ENCODE assay signal across 8 cellular contexts in the genomic region with DNA sequence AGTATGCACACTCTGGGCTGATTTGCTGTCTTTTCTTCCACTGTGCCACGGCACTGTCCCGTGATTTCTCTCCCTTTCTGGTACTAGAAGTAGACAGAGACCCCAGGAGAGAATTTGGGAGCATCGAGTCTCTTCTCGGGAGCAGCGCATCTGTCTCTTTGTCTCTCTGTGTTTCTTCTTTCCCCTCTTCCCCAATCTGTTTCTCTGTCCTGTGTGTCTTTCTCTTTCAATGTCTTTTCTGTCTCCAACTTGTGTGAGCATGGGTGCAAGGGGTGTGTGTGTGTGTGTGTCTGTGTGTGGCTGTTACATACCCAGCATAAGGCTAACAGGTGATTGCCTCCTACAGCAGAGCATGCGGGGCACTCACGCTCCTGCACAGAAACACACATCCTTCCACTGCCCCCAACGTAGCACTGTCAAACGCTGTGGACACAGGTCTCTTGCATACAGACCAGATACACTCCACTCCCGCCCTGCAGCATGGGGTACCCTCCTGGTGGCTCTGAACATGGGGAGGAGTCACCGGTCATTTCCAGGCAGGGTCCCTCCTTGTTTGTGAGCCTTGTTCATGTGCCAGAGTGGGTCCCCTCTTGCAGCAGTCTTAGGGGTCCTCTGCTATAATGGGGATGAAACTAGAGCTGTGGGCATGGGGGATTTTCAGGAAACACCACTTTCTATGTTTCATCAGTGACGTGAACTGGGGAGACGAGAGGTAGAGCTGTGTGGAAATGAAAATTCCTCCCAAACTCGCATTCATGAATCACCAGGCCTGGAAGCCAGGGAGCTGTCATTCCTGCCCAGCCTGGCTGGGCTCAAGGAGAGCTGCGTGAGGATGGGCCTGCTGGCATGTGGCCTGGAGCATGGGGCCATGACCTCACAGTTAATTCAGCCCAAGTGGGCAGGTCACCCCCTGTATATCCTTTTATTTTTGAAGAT. TPM values are rescaled to one million over a fixed set of nuclear protein-coding genes. Genes with fewer than 3 reads are reported as not detected.
DNase-seq lines count a peak whose midpoint lies in the region; ATAC-seq, FAIRE-seq and TF ChIP-seq lines count a peak whose summit lies in the region.

No MANE protein-coding gene starts in this region.

- no peaks in the 10 kb centered on the region for H3K36me3 ChIP-seq in DND-41 (ENCODE audit: insufficient read depth, low read length)

- TF ChIP-seq CTCF in DND-41 (IDR thresholded peaks at IDR 0.05; ENCODE audit: borderline replicate concordance, extremely low read depth, low read length, poor library complexity, severe bottlenecking) (no peak), omental fat pad (IDR thresholded peaks at IDR 0.05) (no peak)

- no peak for FAIRE-seq in RCC 7860 (lab: Jason Lieb, UNC)

- ATAC-seq in DND-41 (ENCODE audit: insufficient read depth, low read depth): no peak
- ATAC-seq in esophagus mucosa: peak; percentile 70
- ATAC-seq in omental fat pad (ENCODE audit: low FRiP score): peak; percentile 86
- no peak for ATAC-seq in HG03135 (IDR thresholded peaks at IDR 0.05; ENCODE audit: unreplicated experiment)
- no peak for ATAC-seq in HG03442 (IDR thresholded peaks at IDR 0.05; ENCODE audit: unreplicated experiment)

- peaks cover 12% of the 10 kb centered on the region for H3K4me1 ChIP-seq in DND-41 (ENCODE audit: insufficient read depth, low read length)

- H3K79me2 ChIP-seq in DND-41 (ENCODE audit: insufficient read depth, low read length): no peaks in the 10 kb centered on the region

- no peak overlapping the region for H3K27ac ChIP-seq in DND-41 (ENCODE audit: low read length)

- no peak overlapping the region for H2AFZ ChIP-seq in DND-41 (ENCODE audit: low read depth, low read length)

- peaks cover 3% of the 10 kb centered on the region for H3K9me3 ChIP-seq in DND-41 (ENCODE audit: insufficient read depth, low read length, severe bottlenecking)

- H4K20me1 ChIP-seq in DND-41 (ENCODE audit: insufficient read depth, low read length): peaks cover 13% of the 10 kb centered on the region

- H3K9ac ChIP-seq in DND-41 (ENCODE audit: low read depth, low read length): peak overlapping the region; percentile 31; the same call in 1 of the 2 replicates

- H3K27me3 ChIP-seq in DND-41 (ENCODE audit: insufficient read depth, low read length, poor library complexity): peaks cover 16% of the 10 kb centered on the region

- DNase-seq in DND-41: no peak
- DNase-seq in RCC 7860 (ENCODE audit: low spot score): peak; percentile 40
- no peak for DNase-seq in omental fat pad (ENCODE audit: low spot score)
- DNase-seq in iPS-NIHi7 (ENCODE audit: extremely low spot score): no peak
- DNase-seq in activated CD8-positive, alpha-beta memory T cell treated with anti-CD3 and anti-CD28 coated beads, Interleukin-2, amount 50 U/mL, for 4 hours: no peak

- peak overlapping the region in 1 of 2 experiments; percentile 49; a peak in 1 of 4 replicates for H3K4me3 ChIP-seq in DND-41 (ENCODE audit: low read depth in 1 of 2, low read length in 2 of 2)

- peak overlapping the region; percentile 81 for H3K4me2 ChIP-seq in DND-41 (ENCODE audit: insufficient read depth, low read length)

RNA-seq across cellular contexts. Expression of a gene that starts 1.0 kb away (rescaled TPM):
- total RNA-seq in esophagus mucosa (0.64 TPM), omental fat pad (under 1 TPM in 3 of 4 donors, not detected in 1; 0.19 to 0.60 (median 0.47) TPM)

Comparison
In these comparisons a context has a peak if more than half of its experiments do, and no peak if none do; other contexts are left out.
1. ATAC-seq: peak in esophagus mucosa (single experiment) and omental fat pad (single experiment); none in DND-41 (single experiment), HG03135 (single experiment) and HG03442 (single experiment).